11 cellular contexts compared by ENCODE assay signal in the genomic region with DNA sequence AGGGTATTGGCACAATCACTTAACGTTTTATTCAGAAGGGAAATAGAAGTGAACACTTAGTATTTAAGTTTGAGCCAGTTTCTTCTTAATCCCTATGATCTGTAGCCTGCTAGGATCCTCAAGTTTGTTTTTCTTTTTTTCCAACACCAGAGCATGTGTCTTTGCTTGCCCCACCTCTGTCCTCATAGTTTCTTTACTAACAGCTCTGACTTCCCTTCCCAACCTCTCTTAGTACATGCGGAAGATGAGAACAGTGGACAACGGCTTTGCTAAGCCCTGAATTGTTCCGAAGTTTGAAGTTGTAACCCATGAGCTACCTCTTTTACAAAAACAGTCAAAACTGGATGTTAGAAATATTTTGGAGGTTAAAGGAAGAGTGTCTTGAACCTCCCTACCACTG.
A peak's percentile ranks its signal among the peaks of the same experiment; 100 is the strongest.
DNase-seq lines count a peak whose midpoint lies in the region; ATAC-seq and TF ChIP-seq lines count a peak whose summit lies in the region.
"Had no signal": no experiment of that assay in that cellular context is flagged by ENCODE, and none has a peak within 500 bp of the region (broad histone marks: within the 10 kb centered on the region; RNA-seq: fewer than 3 reads in every experiment).

No MANE protein-coding gene starts in this region.

- H3K36me3 Mint-ChIP-seq in CD14-positive monocyte: peaks cover 2 to 3% of the 10 kb centered on the region in 2 donors
- H3K36me3 Mint-ChIP-seq in glutamatergic neuron (ENCODE audit: unreplicated experiment): peaks cover 33% of the 10 kb centered on the region
- H3K36me3 Mint-ChIP-seq in effector memory CD8-positive, alpha-beta T cell (ENCODE audit: insufficient read depth): peaks cover 3% of the 10 kb centered on the region

- H3K27me3 Mint-ChIP-seq in CD14-positive monocyte (ENCODE audit: low read depth in 3 of 3) (peaks cover 0 to 4% (median 2%) of the 10 kb centered on the region in 3 donors), glutamatergic neuron (ENCODE audit: unreplicated experiment) (no peaks in the 10 kb centered on the region)
- H3K27me3 Mint-ChIP-seq in effector memory CD8-positive, alpha-beta T cell: no peaks in the 10 kb centered on the region

- H3K4me1 ChIP-seq in left lung: peaks cover 0 to 20% of the 10 kb centered on the region in 2 donors

- H3K4me3 Mint-ChIP-seq in CD14-positive monocyte (peak overlapping the region; percentile 68 to 83), glutamatergic neuron (ENCODE audit: unreplicated experiment) (no peak overlapping the region)
- no peak overlapping the region for H3K4me3 Mint-ChIP-seq in effector memory CD8-positive, alpha-beta T cell

- ATAC-seq in GM21723 (IDR thresholded peaks at IDR 0.05; ENCODE audit: unreplicated experiment): peak; percentile 45
- peak; percentile 77 for ATAC-seq in left lung
- no peak for ATAC-seq in effector memory CD8-positive, alpha-beta T cell (replicated peaks)

- H3K27me3 ChIP-seq in MG63: no peaks in the 10 kb centered on the region
- H3K27me3 ChIP-seq in left lung: no peaks in the 10 kb centered on the region

- H3K36me3 ChIP-seq in MG63 (no peaks in the 10 kb centered on the region), left lung (no peaks in the 10 kb centered on the region)

- peaks cover 2 to 17% (median 6%) of the 10 kb centered on the region in 7 donors for H3K9me3 Mint-ChIP-seq in CD14-positive monocyte
- peaks cover 3% of the 10 kb centered on the region for H3K9me3 Mint-ChIP-seq in glutamatergic neuron (ENCODE audit: unreplicated experiment)
- peaks cover 6 to 7% of the 10 kb centered on the region in 2 donors for H3K9me3 Mint-ChIP-seq in effector memory CD8-positive, alpha-beta T cell

- peak overlapping the region; percentile 12; the same call in 1 of the 2 replicates for H3K4me3 ChIP-seq in MG63
- peak overlapping the region in 1 of 2 donors; percentile 6 for H3K4me3 ChIP-seq in left lung

- peak overlapping the region; percentile 28 to 92 for H3K27ac ChIP-seq in left lung

- intact Hi-C loops in CD14-positive monocyte (cut with micrococcal nuclease): loop anchor here in 1 of 2 donors (10.0 kb wide), 1 partner anchor 182 kb away; no protein-coding TSS in a partner anchor
- intact Hi-C loops in left lung (cut with DNase I): no loop called here

- POLR2A ChIA-PET in HEK293T (lab: Yijun Ruan, JAX): no interaction called here

- CTCF ChIA-PET in HEK293T (lab: Yijun Ruan, JAX): no interaction called here

- no peaks in the 10 kb centered on the region for H3K9me3 ChIP-seq in MG63
- peaks cover 0 to 9% of the 10 kb centered on the region in 2 donors for H3K9me3 ChIP-seq in left lung

- TF ChIP-seq CTCF in CD14-positive monocyte (IDR thresholded peaks at IDR 0.05): no peak
- TF ChIP-seq CTCF in left lung (IDR thresholded peaks at IDR 0.05): no peak
- no peak for TF ChIP-seq CTCF in glutamatergic neuron (IDR thresholded peaks at IDR 0.05; ENCODE audit: partially characterized antibody, unreplicated experiment)

- DNase-seq in CD14-positive monocyte (ENCODE audit: low spot score): no peak
- DNase-seq in MG63: no peak
- no peak for DNase-seq in left lung
- no peak for DNase-seq in glutamatergic neuron
- no peak for DNase-seq in effector memory CD8-positive, alpha-beta T cell
- DNase-seq in HEK293T (ENCODE audit: extremely low spot score): no peak
- DNase-seq in GOT3 (lab: John Stamatoyannopoulos, UW): no peak
- DNase-seq: amygdala, DMS53, NCI-H1694 had no signal

- H3K4me1 Mint-ChIP-seq in CD14-positive monocyte (peaks cover 33% of the 10 kb centered on the region), glutamatergic neuron (ENCODE audit: low read depth, unreplicated experiment) (no peaks in the 10 kb centered on the region)
- no peaks in the 10 kb centered on the region for H3K4me1 Mint-ChIP-seq in effector memory CD8-positive, alpha-beta T cell (ENCODE audit: low read depth in 2 of 2)

- H3K27ac Mint-ChIP-seq in CD14-positive monocyte (peak overlapping the region; percentile 84 to 96 (median 90)), glutamatergic neuron (ENCODE audit: unreplicated experiment) (no peak overlapping the region)
- H3K27ac Mint-ChIP-seq in effector memory CD8-positive, alpha-beta T cell: no peak overlapping the region

TF ChIP-seq in HEK293T, 16 proteins besides CTCF, POLR2A, EP300 and RAD21:
- TF ChIP-seq SP1 (IDR thresholded peaks at IDR 0.05) (no peak), BHLHE40 (IDR thresholded peaks at IDR 0.05; ENCODE audit: borderline replicate concordance) (no peak), ZNF384 (IDR thresholded peaks at IDR 0.05) (no peak), HDGF (IDR thresholded peaks at IDR 0.05; ENCODE audit: borderline replicate concordance) (no peak), FOXM1 (IDR thresholded peaks at IDR 0.05; ENCODE audit: borderline replicate concordance) (no peak), ELF4 (IDR thresholded peaks at IDR 0.05) (no peak), LEF1 (IDR thresholded peaks at IDR 0.05; ENCODE audit: borderline replicate concordance) (no peak), FOXA1 (IDR thresholded peaks at IDR 0.05) (no peak), L3MBTL2 (conservative IDR thresholded peaks at IDR 0.05) (no peak), ARNT (IDR thresholded peaks at IDR 0.05) (no peak), NFRKB (IDR thresholded peaks at IDR 0.05) (no peak), CTBP1 (IDR thresholded peaks at IDR 0.05; ENCODE audit: borderline replicate concordance) (no peak), SUZ12 (IDR thresholded peaks at IDR 0.05) (no peak), FOXK2 (IDR thresholded peaks at IDR 0.05) (no peak)
- TF ChIP-seq, protein P1, sequence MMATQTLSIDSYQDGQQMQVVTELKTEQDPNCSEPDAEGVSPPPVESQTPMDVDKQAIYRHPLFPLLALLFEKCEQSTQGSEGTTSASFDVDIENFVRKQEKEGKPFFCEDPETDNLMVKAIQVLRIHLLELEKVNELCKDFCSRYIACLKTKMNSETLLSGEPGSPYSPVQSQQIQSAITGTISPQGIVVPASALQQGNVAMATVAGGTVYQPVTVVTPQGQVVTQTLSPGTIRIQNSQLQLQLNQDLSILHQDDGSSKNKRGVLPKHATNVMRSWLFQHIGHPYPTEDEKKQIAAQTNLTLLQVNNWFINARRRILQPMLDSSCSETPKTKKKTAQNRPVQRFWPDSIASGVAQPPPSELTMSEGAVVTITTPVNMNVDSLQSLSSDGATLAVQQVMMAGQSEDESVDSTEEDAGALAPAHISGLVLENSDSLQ (IDR thresholded peaks at IDR 0.05): no peak

Comparison
In these comparisons a context has a peak if more than half of its experiments do, and no peak if none do; other contexts are left out.
1. H3K27ac Mint-ChIP-seq: peak in CD14-positive monocyte (7 of 7); none in glutamatergic neuron (single experiment) and effector memory CD8-positive, alpha-beta T cell (0 of 2).
2. H3K4me3 Mint-ChIP-seq: peak in CD14-positive monocyte (2 of 2); none in glutamatergic neuron (single experiment) and effector memory CD8-positive, alpha-beta T cell (0 of 2).